ENCODE assay signal across 9 cellular contexts in genomic region chr12:57740656-57741412, GRCh38. TPM values are rescaled to one million over a fixed set of nuclear protein-coding genes. Genes with fewer than 3 reads are reported as not detected.
A peak's percentile ranks its signal among the peaks of the same experiment; 100 is the strongest.
DNase-seq lines count a peak whose midpoint lies in the region; ATAC-seq and TF ChIP-seq lines count a peak whose summit lies in the region.
"Had no signal": no experiment of that assay in that cellular context is flagged by ENCODE, and none has a peak within 500 bp of the region (broad histone marks: within the 10 kb centered on the region; RNA-seq: fewer than 3 reads in every experiment).

No MANE protein-coding gene starts in this region.

- H3K4me1 Mint-ChIP-seq in nephron = peaks cover 26% of the 10 kb centered on the region

- peak overlapping the region in 2 of 3 experiments; percentile 31 to 58 for H3K4me3 Mint-ChIP-seq in nephron

- H3K27me3 ChIP-seq in Karpas-422 (ENCODE audit: low read length) (no peaks in the 10 kb centered on the region), aorta (ENCODE audit: control insufficient read depth in 1 of 2, insufficient read depth in 2 of 2, low read length in 1 of 2) (no peaks in the 10 kb centered on the region)

- peak overlapping the region; percentile 82 for H3K9ac ChIP-seq in Karpas-422 (ENCODE audit: low read length)

- no peak overlapping the region for H3K27ac Mint-ChIP-seq in nephron

- H4K20me1 ChIP-seq in Karpas-422 (ENCODE audit: insufficient read depth, low read depth, low read length) = no peaks in the 10 kb centered on the region

- intact Hi-C loops in aorta (cut with DNase I) = no loop called here

- H3K4me1 ChIP-seq in Karpas-422 (ENCODE audit: low read length) (peaks cover 44% of the 10 kb centered on the region), aorta (ENCODE audit: control insufficient read depth in 1 of 2, insufficient read depth in 2 of 2, low read length in 2 of 2) (no peaks in the 10 kb centered on the region)

- peaks cover 30% of the 10 kb centered on the region for H3K79me2 ChIP-seq in Karpas-422 (ENCODE audit: low read length)

- peaks cover 3% of the 10 kb centered on the region for H3K36me3 Mint-ChIP-seq in nephron (ENCODE audit: low read depth)

- no peaks in the 10 kb centered on the region for H3K9me3 Mint-ChIP-seq in nephron

- no peak for ATAC-seq in aorta (ENCODE audit: low FRiP score)

- H3K4me3 ChIP-seq in Karpas-422 (ENCODE audit: low read length) (peak overlapping the region; percentile 83), aorta (ENCODE audit: low read length in 2 of 2) (no peak overlapping the region)
- H3K4me3 ChIP-seq: thyroid gland had no signal

- H3K9me3 ChIP-seq in Karpas-422 (ENCODE audit: low read length) (no peaks in the 10 kb centered on the region), aorta (ENCODE audit: control insufficient read depth, low read length) (no peaks in the 10 kb centered on the region)
- H3K9me3 ChIP-seq: thyroid gland had no signal

- no peak for TF ChIP-seq CTCF in GM20000 (IDR thresholded peaks at IDR 0.05; ENCODE audit: extremely low read depth, missing control alignments)
- no peak for TF ChIP-seq CTCF in nephron (IDR thresholded peaks at IDR 0.05; ENCODE audit: unreplicated experiment in 3 of 3)

- H2AFZ ChIP-seq in Karpas-422 (ENCODE audit: low read length) = no peak overlapping the region

- peaks cover 59% of the 10 kb centered on the region for H3K27me3 Mint-ChIP-seq in nephron (ENCODE audit: low read depth)

- no peaks in the 10 kb centered on the region for H3K9me2 ChIP-seq in Karpas-422 (replicated peaks; ENCODE audit: insufficient read depth, low read length)

- H3K36me3 ChIP-seq in Karpas-422 (ENCODE audit: insufficient read depth, low read length) (no peaks in the 10 kb centered on the region), aorta (ENCODE audit: control insufficient read depth in 1 of 2, insufficient read depth in 2 of 2, low read length in 1 of 2) (no peaks in the 10 kb centered on the region)
- H3K36me3 ChIP-seq: thyroid gland had no signal

- 68 to 71% methylated on average over 5 of the region's 5 CpGs for WGBS in aorta, 2 donors

- DNase-seq in COLO668 (lab: John Stamatoyannopoulos, UW; ENCODE audit: unreplicated experiment) (peak; percentile 9), GM20000 (ENCODE audit: low spot score) (peak; percentile 83), Karpas-422 (peak; percentile 88), activated T-cell treated with anti-CD3 and anti-CD28 coated beads for 24 hours (ENCODE audit: low read depth) (peak; percentile 60), SK-N-DZ (ENCODE audit: low spot score) (no peak), aorta (no peak), NCI-H2081 treated with DMSO at 0.1 percent for 48 hours (lab: John Stamatoyannopoulos, UW) (no peak)

- H3K27ac ChIP-seq in Karpas-422 (ENCODE audit: low read length) (no peak overlapping the region), aorta (ENCODE audit: low read depth in 1 of 2, low read length in 2 of 2) (no peak overlapping the region)
- H3K27ac ChIP-seq: thyroid gland had no signal

- H3K4me2 ChIP-seq in Karpas-422 (ENCODE audit: low read depth, low read length, poor library complexity, severe bottlenecking) = peak overlapping the region; percentile 72

RNA-seq across cellular contexts. Expression of gene AGAP2, which starts 2.3 kb away (rescaled TPM):
- 6.7 and 12.0 TPM in 2 replicates for total RNA-seq in Karpas-422 (2014; rRNA removed; shearing (Covaris generic); ENCODE audit: low replicate concordance)
- 10.6 and 12.7 TPM in 2 replicates for polyA plus RNA-seq in SK-N-DZ (2014; cell fraction: cytosol; rRNA removed)
- 33.8 and 37.0 TPM in 2 replicates for polyA plus RNA-seq in SK-N-DZ (2014; cell fraction: nucleus; rRNA removed)
- total RNA-seq in aorta = 1 to 10 TPM; 2.6 to 3.6 TPM
- polyA plus RNA-seq in aorta = under 1 TPM; 0.18 to 0.88 TPM

RNA-seq across cellular contexts. Expression of gene TSPAN31, which starts 4.0 kb away (rescaled TPM):
- 33.3 and 42.7 TPM in 2 replicates for total RNA-seq in Karpas-422 (2014; rRNA removed; shearing (Covaris generic); ENCODE audit: low replicate concordance)
- 63.5 and 81.0 TPM in 2 replicates for polyA plus RNA-seq in SK-N-DZ (2014; cell fraction: cytosol; rRNA removed)
- 30.2 and 42.0 TPM in 2 replicates for polyA plus RNA-seq in SK-N-DZ (2014; cell fraction: nucleus; rRNA removed)
- total RNA-seq in aorta = 10 to 100 TPM; 31.4 to 37.6 TPM
- 10 to 100 TPM; 27.4 to 40.6 TPM for polyA plus RNA-seq in aorta

RNA-seq across cellular contexts. Expression of gene CDK4, which starts 11.3 kb away (rescaled TPM):
- total RNA-seq in Karpas-422 (2014; rRNA removed; shearing (Covaris generic); ENCODE audit: low replicate concordance) = 154 and 164 TPM in 2 replicates
- 521 and 557 TPM in 2 replicates for polyA plus RNA-seq in SK-N-DZ (2014; cell fraction: cytosol; rRNA removed)
- 182 and 296 TPM in 2 replicates for polyA plus RNA-seq in SK-N-DZ (2014; cell fraction: nucleus; rRNA removed)
- 10 to 100 TPM; 54.6 to 55.0 TPM for total RNA-seq in aorta
- 10 to 100 TPM; 44.7 to 60.4 TPM for polyA plus RNA-seq in aorta

RNA-seq across cellular contexts. Expression of gene MARCHF9, which starts 14.1 kb away (rescaled TPM):
- 30.3 and 45.9 TPM in 2 replicates for total RNA-seq in Karpas-422 (2014; rRNA removed; shearing (Covaris generic); ENCODE audit: low replicate concordance)
- 20.5 and 26.1 TPM in 2 replicates for polyA plus RNA-seq in SK-N-DZ (2014; cell fraction: cytosol; rRNA removed)
- polyA plus RNA-seq in SK-N-DZ (2014; cell fraction: nucleus; rRNA removed) = 28.3 and 38.3 TPM in 2 replicates
- total RNA-seq in aorta = 10 to 100 TPM; 10.8 to 17.1 TPM
- 10 to 100 TPM in 1 of 2 donors, 1 to 10 TPM in 1; 4.8 to 29.9 TPM for polyA plus RNA-seq in aorta

RNA-seq across cellular contexts. Expression of gene CYP27B1, which starts 26.0 kb away (rescaled TPM):
- total RNA-seq in Karpas-422 (2014; rRNA removed; shearing (Covaris generic); ENCODE audit: low replicate concordance) = 0.86 and 3.5 TPM in 2 replicates
- polyA plus RNA-seq in SK-N-DZ (2014; cell fraction: cytosol; rRNA removed) = 2.3 and 4.5 TPM in 2 replicates
- polyA plus RNA-seq in SK-N-DZ (2014; cell fraction: nucleus; rRNA removed) = 17.2 and 30.3 TPM in 2 replicates
- 1 to 10 TPM in 1 of 2 donors, under 1 TPM in 1; 0.94 to 1.5 TPM for total RNA-seq in aorta
- under 1 TPM in 1 of 2 donors, not detected in 1; 0.28 TPM for polyA plus RNA-seq in aorta

Comparison
In these comparisons a context has a peak if more than half of its experiments do, and no peak if none do; other contexts are left out.
1. DNase-seq: peak in COLO668 (single experiment), GM20000 (single experiment), Karpas-422 (single experiment) and activated T-cell treated with anti-CD3 and anti-CD28 coated beads for 24 hours (single experiment); none in SK-N-DZ (single experiment), aorta (0 of 2) and NCI-H2081 treated with DMSO at 0.1 percent for 48 hours (single experiment).